ENCODE assay signal across 11 cellular contexts in genomic region chr5:134567651-134568338, GRCh38. TPM values are rescaled to one million over a fixed set of nuclear protein-coding genes. Genes with fewer than 3 reads are reported as not detected.
DNase-seq lines count a peak whose midpoint lies in the region; TF ChIP-seq lines count a peak whose summit lies in the region.
"Had no signal": no experiment of that assay in that cellular context is flagged by ENCODE, and none has a peak within 500 bp of the region (broad histone marks: within the 10 kb centered on the region; RNA-seq: fewer than 3 reads in every experiment).

No MANE protein-coding gene starts in this region.

- H3K36me3 ChIP-seq in adrenal gland (replicated peaks in 1 of 2) (peaks cover 0 to 70% of the 10 kb centered on the region in 2 donors), suprapubic skin (peaks cover 87% of the 10 kb centered on the region)

- H3K4me3 ChIP-seq in adrenal gland: no peak overlapping the region
- no peak overlapping the region for H3K4me3 ChIP-seq in suprapubic skin

- peak overlapping the region; percentile 16 for H3K27ac Mint-ChIP-seq in T-helper 1 cell treated with Interleukin-12 subunit alpha and Interleukin-12 subunit beta and Interleukin-4 antibody, amounts not matched to agents 30 μg/mL and 1 μg/mL, for 36 hours

- TF ChIP-seq POLR2A in adrenal gland (IDR thresholded peaks at IDR 0.05): no peak
- TF ChIP-seq POLR2A in suprapubic skin (IDR thresholded peaks at IDR 0.05): no peak

- H3K36me3 Mint-ChIP-seq in T-helper 1 cell treated with Interleukin-12 subunit alpha and Interleukin-12 subunit beta and Interleukin-4 antibody, amounts not matched to agents 30 μg/mL and 1 μg/mL, for 36 hours (ENCODE audit: low read depth): peaks cover 36% of the 10 kb centered on the region

- WGBS in adrenal gland, 4 donors: 18 to 55% (median 33%) methylated on average over 5 to 6 of the region's 6 CpGs
- WGBS in suprapubic skin: 78% methylated on average over 5 of the region's 6 CpGs

- H3K9me3 ChIP-seq in adrenal gland (replicated peaks in 1 of 3) (no peaks in the 10 kb centered on the region), suprapubic skin (no peaks in the 10 kb centered on the region)

- H3K9me3 Mint-ChIP-seq in T-helper 1 cell treated with Interleukin-12 subunit alpha and Interleukin-12 subunit beta and Interleukin-4 antibody, amounts not matched to agents 30 μg/mL and 1 μg/mL, for 36 hours: no peaks in the 10 kb centered on the region

- intact Hi-C loops in adrenal gland (cut with DNase I): loop anchor here in 1 of 2 donors (5.0 kb wide), 1 partner anchor 40 kb away; the partner anchor contains the start of gene JADE2

- DNase-seq in T-helper 1 cell: no peak
- DNase-seq in adrenal gland: peak in 6 of 7 donors; percentile 66 to 85 (median 79)
- DNase-seq in kidney tubule cell (ENCODE audit: low spot score): peak; percentile 84
- DNase-seq in suprapubic skin (ENCODE audit: low spot score in 2 of 2): no peak
- no peak for DNase-seq in NCI-H2107 (lab: John Stamatoyannopoulos, UW)
- DNase-seq in DMS 273 treated with DMSO at 0.1 percent for 48 hours (lab: John Stamatoyannopoulos, UW): no peak
- DNase-seq in stimulated activated CD4-positive, alpha-beta T cell treated with anti-CD3 and anti-CD28 coated beads, Interleukin-4, amount 100 ng/mL, for 4 hours: no peak
- DNase-seq: activated CD4-positive, alpha-beta T cell treated with anti-CD3 and anti-CD28 coated beads for 48 hours; NCI-H446 had no signal

- H3K4me1 Mint-ChIP-seq in T-helper 1 cell treated with Interleukin-12 subunit alpha and Interleukin-12 subunit beta and Interleukin-4 antibody, amounts not matched to agents 30 μg/mL and 1 μg/mL, for 36 hours (ENCODE audit: low read depth): peaks cover 12% of the 10 kb centered on the region

- H3K4me3 Mint-ChIP-seq in T-helper 1 cell treated with Interleukin-12 subunit alpha and Interleukin-12 subunit beta and Interleukin-4 antibody, amounts not matched to agents 30 μg/mL and 1 μg/mL, for 36 hours: no peak overlapping the region

- peaks cover 35 to 52% of the 10 kb centered on the region in 2 donors for H3K4me1 ChIP-seq in adrenal gland (replicated peaks in 1 of 2)
- peaks cover 27% of the 10 kb centered on the region for H3K4me1 ChIP-seq in suprapubic skin

- no peaks in the 10 kb centered on the region for H3K27me3 Mint-ChIP-seq in T-helper 1 cell treated with Interleukin-12 subunit alpha and Interleukin-12 subunit beta and Interleukin-4 antibody, amounts not matched to agents 30 μg/mL and 1 μg/mL, for 36 hours (ENCODE audit: low read depth)

- H3K27me3 ChIP-seq in adrenal gland: no peaks in the 10 kb centered on the region
- no peaks in the 10 kb centered on the region for H3K27me3 ChIP-seq in suprapubic skin

- TF ChIP-seq CTCF in adrenal gland (IDR thresholded peaks at IDR 0.05) (no peak), suprapubic skin (IDR thresholded peaks at IDR 0.05) (no peak)

- no peak for TF ChIP-seq EP300 in suprapubic skin (IDR thresholded peaks at IDR 0.05)

- H3K27ac ChIP-seq in adrenal gland (peak overlapping the region; percentile 57 to 93 (median 76)), suprapubic skin (peak overlapping the region; percentile 23)
- H3K27ac ChIP-seq: 22Rv1 had no signal

RNA-seq across cellular contexts. Expression of gene JADE2, which starts 42.3 kb away (rescaled TPM):
- 100 to 1,000 TPM in 1 of 8 donors, 10 to 100 TPM in 7; 60.5 to 180 (median 83.2) TPM for total RNA-seq in adrenal gland
- polyA plus RNA-seq in adrenal gland: 10 to 100 TPM; 10.2 to 25.8 (median 25.7) TPM
- 10 to 100 TPM; 31.4 to 62.1 (median 56.6) TPM for total RNA-seq in suprapubic skin

Comparison
In these comparisons a context has a peak if more than half of its experiments do, and no peak if none do; other contexts are left out.
1. DNase-seq: peak in adrenal gland (6 of 7) and kidney tubule cell (single experiment); none in T-helper 1 cell (0 of 5), suprapubic skin (0 of 2), NCI-H2107 (single experiment), DMS 273 treated with DMSO at 0.1 percent for 48 hours (single experiment) and stimulated activated CD4-positive, alpha-beta T cell treated with anti-CD3 and anti-CD28 coated beads, Interleukin-4, amount 100 ng/mL, for 4 hours (0 of 2).